ENCODE assay signal across 15 cellular contexts in the genomic region with DNA sequence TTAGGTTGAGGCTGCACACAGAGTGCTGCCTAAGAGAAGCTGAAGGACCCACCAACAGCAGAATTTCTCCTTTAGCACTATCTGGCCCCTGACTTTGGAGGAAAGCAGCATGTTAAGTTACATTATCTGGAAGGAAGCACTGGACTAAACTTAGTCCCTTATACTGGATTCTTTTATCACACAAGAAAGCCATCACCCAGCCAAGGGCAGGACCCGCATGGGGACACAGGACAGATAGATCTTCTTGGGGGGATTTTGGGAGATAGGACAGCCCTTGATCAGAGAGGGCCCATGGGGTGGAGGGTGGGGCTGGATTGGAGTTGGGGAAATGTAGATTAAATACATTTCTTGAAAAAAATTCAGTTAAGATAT. TPM values are rescaled to one million over a fixed set of nuclear protein-coding genes. Genes with fewer than 3 reads are reported as not detected.
DNase-seq lines count a peak whose midpoint lies in the region; ATAC-seq and TF ChIP-seq lines count a peak whose summit lies in the region.
"Had no signal": no experiment of that assay in that cellular context is flagged by ENCODE, and none has a peak within 500 bp of the region (broad histone marks: within the 10 kb centered on the region; RNA-seq: fewer than 3 reads in every experiment).

No MANE protein-coding gene starts in this region.

- TF ChIP-seq CTCF in left ventricle myocardium inferior (IDR thresholded peaks at IDR 0.05; ENCODE audit: borderline replicate concordance) (no peak), coronary artery (IDR thresholded peaks at IDR 0.05) (no peak), testis (IDR thresholded peaks at IDR 0.05) (no peak)

- intact Hi-C loops in left ventricle myocardium inferior (cut with micrococcal nuclease) (no loop called here), Right ventricle myocardium superior (cut with DNase I) (no loop called here), testis (cut with DNase I; ENCODE audit: low total_unique reads) (no loop called here)

- H3K36me3 ChIP-seq in left ventricle myocardium inferior (no peaks in the 10 kb centered on the region), testis (ENCODE audit: low read depth, missing control alignments) (no peaks in the 10 kb centered on the region)
- H3K36me3 ChIP-seq: thyroid gland had no signal

- H3K4me1 ChIP-seq in left ventricle myocardium inferior = peaks cover 56% of the 10 kb centered on the region
- H3K4me1 ChIP-seq in testis = no peaks in the 10 kb centered on the region

- H3K4me3 ChIP-seq in left ventricle myocardium inferior (no peak overlapping the region), coronary artery (no peak overlapping the region), testis (no peak overlapping the region)
- H3K4me3 ChIP-seq: GM23338, PC-9, thyroid gland had no signal

- ATAC-seq in Right ventricle myocardium superior (ENCODE audit: poor library complexity) (no peak), HG03571 (IDR thresholded peaks at IDR 0.05; ENCODE audit: unreplicated experiment) (peak; percentile 7), GM18520 (IDR thresholded peaks at IDR 0.05; ENCODE audit: unreplicated experiment) (no peak), HG03045 (IDR thresholded peaks at IDR 0.05; ENCODE audit: unreplicated experiment) (no peak)
- ATAC-seq: GM23338 had no signal

- no peak for TF ChIP-seq POLR2A in testis (IDR thresholded peaks at IDR 0.05)

- no peak for DNase-seq in left ventricle myocardium inferior
- DNase-seq in Right ventricle myocardium superior = no peak
- DNase-seq in coronary artery (ENCODE audit: low spot score) = peak; percentile 14
- peak; percentile 6 for DNase-seq in testis
- no peak for DNase-seq in COLO829 (ENCODE audit: low spot score)
- DNase-seq: activated effector memory CD4-positive, alpha-beta T cell treated with anti-CD3 and anti-CD28 coated beads, Interleukin-2, amount 50 U/mL, for 16 hours; foreskin fibroblast; Kasumi-1; NCI-H1436 treated with DMSO at 0.1 percent for 48 hours; PC-9; thyroid gland had no signal

- H3K27me3 ChIP-seq in left ventricle myocardium inferior (ENCODE audit: low read depth) = no peaks in the 10 kb centered on the region
- no peaks in the 10 kb centered on the region for H3K27me3 ChIP-seq in testis
- H3K27me3 ChIP-seq: thyroid gland had no signal

- H3K9me3 ChIP-seq in left ventricle myocardium inferior (replicated peaks) (no peaks in the 10 kb centered on the region), testis (no peaks in the 10 kb centered on the region)
- H3K9me3 ChIP-seq: thyroid gland had no signal

- WGBS in testis, 2 donors = 85 to 100% methylated on average over 1 of the region's 1 CpG

- peak overlapping the region; percentile 79 for H3K27ac ChIP-seq in left ventricle myocardium inferior (replicated peaks)
- peak overlapping the region in 1 of 2 donors; percentile 40 for H3K27ac ChIP-seq in coronary artery
- no peak overlapping the region for H3K27ac ChIP-seq in testis
- H3K27ac ChIP-seq: PC-9, thyroid gland had no signal

RNA-seq across cellular contexts. Expression of a gene that starts 14.4 kb away (rescaled TPM):
- total RNA-seq in left ventricle myocardium inferior (15.2 TPM), Right ventricle myocardium superior (2.9 TPM), testis (1 to 10 TPM; 5.6 to 5.8 TPM)
- polyA plus RNA-seq in testis (ENCODE audit: insufficient read depth, low read depth, low replicate concordance) = 3.7 TPM

Comparison
In these comparisons a context has a peak if more than half of its experiments do, and no peak if none do; other contexts are left out.
1. DNase-seq: peak in coronary artery (single experiment) and testis (single experiment); none in left ventricle myocardium inferior (single experiment), Right ventricle myocardium superior (single experiment) and COLO829 (single experiment).